ENCODE assay signal across 16 cellular contexts in genomic region chr7:24378871-24379608, GRCh38.
A peak's percentile ranks its signal among the peaks of the same experiment; 100 is the strongest.
DNase-seq lines count a peak whose midpoint lies in the region; ATAC-seq and TF ChIP-seq lines count a peak whose summit lies in the region.
"Had no signal": no experiment of that assay in that cellular context is flagged by ENCODE, and none has a peak within 500 bp of the region (broad histone marks: within the 10 kb centered on the region; RNA-seq: fewer than 3 reads in every experiment).

No MANE protein-coding gene starts in this region.

- H3K4me1 ChIP-seq in HCT116 (ENCODE audit: control insufficient read depth in 1 of 2, insufficient read depth in 2 of 2, low read length in 2 of 2) (peaks cover 6 to 10% of the 10 kb centered on the region in 2 experiments; a peak in 3 of 4 replicates), RWPE2 (ENCODE audit: insufficient read depth, poor library complexity, severe bottlenecking) (peaks cover 6% of the 10 kb centered on the region), A673 (ENCODE audit: insufficient read depth, low read length, poor library complexity, severe bottlenecking) (no peaks in the 10 kb centered on the region)
- H3K4me1 ChIP-seq: adrenal gland, right atrium auricular region, SJSA1 had no signal

- no peak for TF ChIP-seq POLR2A in HCT116 (IDR thresholded peaks at IDR 0.05; ENCODE audit: borderline replicate concordance, extremely low read depth, insufficient read depth, insufficient read length)

- ATAC-seq in HCT116 (peak; percentile 89), RWPE2 (ENCODE audit: low read depth) (peak; percentile 99), HG03378 (IDR thresholded peaks at IDR 0.05; ENCODE audit: unreplicated experiment) (no peak)
- ATAC-seq: mucosa of descending colon, WTC11 had no signal

- no peaks in the 10 kb centered on the region for H3K9me3 ChIP-seq in HCT116 (ENCODE audit: control insufficient read depth in 1 of 2, insufficient read depth in 1 of 2, low read depth in 1 of 2, low read length in 2 of 2)
- no peaks in the 10 kb centered on the region for H3K9me3 ChIP-seq in RWPE2 (ENCODE audit: severe bottlenecking)
- H3K9me3 ChIP-seq in A673 (ENCODE audit: low read depth, low read length, poor library complexity, severe bottlenecking): no peaks in the 10 kb centered on the region
- H3K9me3 ChIP-seq: adrenal gland, mucosa of descending colon, SJSA1 had no signal

- CTCF ChIA-PET in HCT116 (lab: Charles Lee) (no interaction called here), A673 (lab: Charles Lee) (no interaction called here)

- H3K9ac ChIP-seq in HCT116 (ENCODE audit: low read length): no peak overlapping the region

- no peaks in the 10 kb centered on the region for H3K36me3 ChIP-seq in HCT116 (ENCODE audit: control insufficient read depth in 1 of 2, insufficient read depth in 2 of 2, low read length in 2 of 2)
- H3K36me3 ChIP-seq in RWPE2 (ENCODE audit: low read depth): no peaks in the 10 kb centered on the region
- H3K36me3 ChIP-seq in A673 (ENCODE audit: insufficient read depth, low read length, poor library complexity, severe bottlenecking): no peaks in the 10 kb centered on the region
- H3K36me3 ChIP-seq: adrenal gland, right atrium auricular region, SJSA1 had no signal

- POLR2A ChIA-PET in HCT116 (lab: Charles Lee): no interaction called here
- POLR2A ChIA-PET in A673 (lab: Charles Lee; ENCODE audit: low non-redundant PET): no interaction called here

- peak overlapping the region; percentile 46 for H3K4me2 ChIP-seq in HCT116 (ENCODE audit: low read length)

- TF ChIP-seq CTCF in HCT116 (IDR thresholded peaks at IDR 0.05 in 2 of 3, conservative IDR thresholded peaks at IDR 0.05 in 1 of 3; ENCODE audit: borderline replicate concordance in 1 of 3, insufficient read depth in 1 of 3, low read depth in 2 of 3, low read length in 2 of 3) (no peak), RWPE2 (IDR thresholded peaks at IDR 0.05; ENCODE audit: poor library complexity, severe bottlenecking) (no peak), A673 (conservative IDR thresholded peaks at IDR 0.05; ENCODE audit: low read depth, low read length) (no peak)

- H3K27ac ChIP-seq in HCT116 (ENCODE audit: low read depth, low read length) (no peak overlapping the region), RWPE2 (ENCODE audit: poor library complexity, severe bottlenecking) (peak overlapping the region; percentile 16), A673 (ENCODE audit: low read depth, low read length, poor library complexity, severe bottlenecking) (no peak overlapping the region)
- H3K27ac ChIP-seq: adrenal gland, right atrium auricular region, SJSA1 had no signal

- RAD21 ChIA-PET in HCT116 (lab: Charles Lee; ENCODE audit: low non-redundant PET in 1 of 2, low total read pairs in 2 of 2, uncharacterized antibody in 2 of 2, unreplicated experiment in 2 of 2): no interaction called here

- H3K9me2 ChIP-seq in HCT116 (ENCODE audit: insufficient read depth): no peaks in the 10 kb centered on the region

- no peak overlapping the region for H2AFZ ChIP-seq in HCT116 (ENCODE audit: low read depth, low read length, poor library complexity, severe bottlenecking)

- H3K4me3 ChIP-seq in HCT116 (replicated peaks in 1 of 2; ENCODE audit: low read depth in 1 of 2, low read length in 2 of 2) (no peak overlapping the region), RWPE2 (ENCODE audit: severe bottlenecking) (no peak overlapping the region), skeletal muscle cell (ENCODE audit: low read depth, low read length) (no peak overlapping the region), A673 (ENCODE audit: low read depth, low read length, poor library complexity, severe bottlenecking) (no peak overlapping the region)
- H3K4me3 ChIP-seq: adrenal gland, mucosa of descending colon, right atrium auricular region, SJSA1 had no signal

- H3K27me3 ChIP-seq in HCT116 (ENCODE audit: insufficient read depth, low read length): no peaks in the 10 kb centered on the region
- H3K27me3 ChIP-seq in RWPE2 (ENCODE audit: insufficient read depth, poor library complexity, severe bottlenecking): no peaks in the 10 kb centered on the region
- no peaks in the 10 kb centered on the region for H3K27me3 ChIP-seq in A673 (replicated peaks; ENCODE audit: insufficient read depth, low read depth, low read length, poor library complexity)
- H3K27me3 ChIP-seq: adrenal gland, right atrium auricular region, SJSA1 had no signal

- TF ChIP-seq RAD21 in HCT116 (IDR thresholded peaks at IDR 0.05; ENCODE audit: low read depth): no peak

- DNase-seq in HCT116 (ENCODE audit: low read depth, low spot score) (peak; percentile 41), RWPE2 (ENCODE audit: low spot score) (peak; percentile 85), fibroblast of peridontal ligament (ENCODE audit: extremely low read depth) (peak; percentile 5), skeletal muscle cell (ENCODE audit: low read depth) (peak; percentile 36), A673 (ENCODE audit: low spot score) (no peak), NCI-H1417 treated with DMSO at 0.1 percent for 48 hours (lab: John Stamatoyannopoulos, UW) (no peak)
- no peak for DNase-seq in stimulated activated CD8-positive, alpha-beta memory T cell treated with anti-CD3 and anti-CD28 coated beads, Interleukin-4, amount 100 ng/mL, for 48 hours
- DNase-seq: activated CD8-positive, alpha-beta memory T cell treated with anti-CD3 and anti-CD28 coated beads, Interleukin-2, amount 50 U/mL, for 48 hours; adrenal gland; COR-L47; effector memory CD4-positive, alpha-beta T cell; mucosa of descending colon had no signal

- no TSS peak for BruUV-seq in HCT116 (replicated peaks; lab: Mats Ljungman, UMichigan)
- BruUV-seq in A673 (replicated peaks; lab: Mats Ljungman, UMichigan): no TSS peak

- H4K20me1 ChIP-seq in HCT116 (ENCODE audit: insufficient read depth): no peaks in the 10 kb centered on the region

- H3K79me2 ChIP-seq in HCT116 (ENCODE audit: insufficient read depth, low read length): no peaks in the 10 kb centered on the region

- intact Hi-C loops in HCT116 (cut with micrococcal nuclease): no loop called here
- intact Hi-C loops in A673 (cut with micrococcal nuclease; ENCODE audit: unreplicated experiment): loop anchor here (10.0 kb wide), 1 partner anchor 244 kb away; no protein-coding TSS in a partner anchor

TF ChIP-seq in HCT116, 20 proteins besides CTCF, POLR2A, EP300 and RAD21:
- TF ChIP-seq JUND (IDR thresholded peaks at IDR 0.05) (peak; percentile 37; the same call in 1 of the 2 replicates), SP1 (IDR thresholded peaks at IDR 0.05; ENCODE audit: low read depth) (peak; percentile 37; the same call in 1 of the 2 replicates), ZBTB33 (IDR thresholded peaks at IDR 0.05; ENCODE audit: extremely low read depth, insufficient replicate concordance, low read length) (no peak), CBX3 (IDR thresholded peaks at IDR 0.05; ENCODE audit: low read depth) (0 out of 2 replicates have a peak, but pooled peaks have one; percentile 14), ATF3 (IDR thresholded peaks at IDR 0.05) (no peak), CEBPB (IDR thresholded peaks at IDR 0.05; ENCODE audit: low read depth) (peak; percentile 74), FOSL1 (IDR thresholded peaks at IDR 0.05; ENCODE audit: low read depth) (0 out of 2 replicates have a peak, but pooled peaks have one; percentile 29), REST (IDR thresholded peaks at IDR 0.05; ENCODE audit: low read depth) (no peak), EGR1 (IDR thresholded peaks at IDR 0.05; ENCODE audit: low read depth) (no peak)

Comparison
In these comparisons a context has a peak if more than half of its experiments do, and no peak if none do; other contexts are left out.
1. DNase-seq: peak in HCT116 (single experiment), RWPE2 (single experiment), fibroblast of peridontal ligament (single experiment) and skeletal muscle cell (single experiment); none in stimulated activated CD8-positive, alpha-beta memory T cell treated with anti-CD3 and anti-CD28 coated beads, Interleukin-4, amount 100 ng/mL, for 48 hours (single experiment), A673 (single experiment) and NCI-H1417 treated with DMSO at 0.1 percent for 48 hours (single experiment).